9 cellular contexts compared by ENCODE assay signal in genomic region chr16:57807252-57807967, GRCh38. TPM values are rescaled to one million over a fixed set of nuclear protein-coding genes. Genes with fewer than 3 reads are reported as not detected.
DNase-seq lines count a peak whose midpoint lies in the region; ATAC-seq and TF ChIP-seq lines count a peak whose summit lies in the region.
"Had no signal": no experiment of that assay in that cellular context is flagged by ENCODE, and none has a peak within 500 bp of the region (broad histone marks: within the 10 kb centered on the region; RNA-seq: fewer than 3 reads in every experiment).

No MANE protein-coding gene starts in this region.

- ATAC-seq in HG02973 (IDR thresholded peaks at IDR 0.05; ENCODE audit: unreplicated experiment) = no peak

- no peaks in the 10 kb centered on the region for H3K27me3 ChIP-seq in uterus

- intact Hi-C loops in uterus (cut with DNase I; ENCODE audit: low total_unique reads) = no loop called here

- H3K27ac ChIP-seq in SK-N-MC (peak overlapping the region; percentile 95), uterus (peak overlapping the region; percentile 54 to 56)

- H3K9me3 ChIP-seq in SK-N-MC (ENCODE audit: low read depth, low read length) (no peaks in the 10 kb centered on the region), uterus (no peaks in the 10 kb centered on the region)

- no peak overlapping the region for H3K9ac ChIP-seq in SK-N-MC (ENCODE audit: insufficient read length)

- H3K4me3 ChIP-seq in SK-N-MC = peak overlapping the region; percentile 63; the same call in 1 of the 2 replicates
- H3K4me3 ChIP-seq in uterus = no peak overlapping the region

- peak overlapping the region; percentile 12 for H3K27ac Mint-ChIP-seq in activated naive CD4-positive, alpha-beta T cell treated with anti-CD3 and anti-CD28 coated beads, Interleukin-2, amount 50 U/mL, for 24 hours

- TF ChIP-seq CTCF in uterus (IDR thresholded peaks at IDR 0.05) = no peak

- H3K9me3 Mint-ChIP-seq in activated naive CD4-positive, alpha-beta T cell treated with anti-CD3 and anti-CD28 coated beads, Interleukin-2, amount 50 U/mL, for 24 hours = no peaks in the 10 kb centered on the region

- H3K27me3 Mint-ChIP-seq in activated naive CD4-positive, alpha-beta T cell treated with anti-CD3 and anti-CD28 coated beads, Interleukin-2, amount 50 U/mL, for 24 hours = peaks cover 15% of the 10 kb centered on the region

- H3K4me3 Mint-ChIP-seq in activated naive CD4-positive, alpha-beta T cell treated with anti-CD3 and anti-CD28 coated beads, Interleukin-2, amount 50 U/mL, for 24 hours = no peak overlapping the region

- no peak for TF ChIP-seq POLR2A in uterus (IDR thresholded peaks at IDR 0.05)

- H3K4me1 ChIP-seq in uterus = no peaks in the 10 kb centered on the region

- peaks cover 32% of the 10 kb centered on the region for H3K4me1 Mint-ChIP-seq in activated naive CD4-positive, alpha-beta T cell treated with anti-CD3 and anti-CD28 coated beads, Interleukin-2, amount 50 U/mL, for 24 hours

- no peaks in the 10 kb centered on the region for H3K36me3 Mint-ChIP-seq in activated naive CD4-positive, alpha-beta T cell treated with anti-CD3 and anti-CD28 coated beads, Interleukin-2, amount 50 U/mL, for 24 hours

- H3K36me3 ChIP-seq in SK-N-MC (ENCODE audit: insufficient read depth, low read length) (no peaks in the 10 kb centered on the region), uterus (no peaks in the 10 kb centered on the region)

- DNase-seq in activated naive CD4-positive, alpha-beta T cell treated with anti-CD3 and anti-CD28 coated beads, Interleukin-2, amount 50 U/mL, for 16 hours = no peak
- DNase-seq in SK-N-MC (ENCODE audit: low read depth, low spot score) (no peak), kidney tubule cell (ENCODE audit: low spot score) (peak; percentile 70), uterus (no peak), epidermal melanocyte (ENCODE audit: insufficient read length, low spot score) (no peak), OCI-M1 (lab: John Stamatoyannopoulos, UW) (no peak)
- DNase-seq: NCI-H510A treated with DMSO at 0.1 percent for 48 hours had no signal

RNA-seq across cellular contexts. Expression of gene KIFC3, which starts 5.1 kb away (rescaled TPM):
- total RNA-seq in uterus = 10 to 100 TPM in 2 of 4 donors, 1 to 10 TPM in 2; 3.2 to 44.2 (median 17.4) TPM
